1 cellular context compared by ENCODE assay signal in the genomic region with DNA sequence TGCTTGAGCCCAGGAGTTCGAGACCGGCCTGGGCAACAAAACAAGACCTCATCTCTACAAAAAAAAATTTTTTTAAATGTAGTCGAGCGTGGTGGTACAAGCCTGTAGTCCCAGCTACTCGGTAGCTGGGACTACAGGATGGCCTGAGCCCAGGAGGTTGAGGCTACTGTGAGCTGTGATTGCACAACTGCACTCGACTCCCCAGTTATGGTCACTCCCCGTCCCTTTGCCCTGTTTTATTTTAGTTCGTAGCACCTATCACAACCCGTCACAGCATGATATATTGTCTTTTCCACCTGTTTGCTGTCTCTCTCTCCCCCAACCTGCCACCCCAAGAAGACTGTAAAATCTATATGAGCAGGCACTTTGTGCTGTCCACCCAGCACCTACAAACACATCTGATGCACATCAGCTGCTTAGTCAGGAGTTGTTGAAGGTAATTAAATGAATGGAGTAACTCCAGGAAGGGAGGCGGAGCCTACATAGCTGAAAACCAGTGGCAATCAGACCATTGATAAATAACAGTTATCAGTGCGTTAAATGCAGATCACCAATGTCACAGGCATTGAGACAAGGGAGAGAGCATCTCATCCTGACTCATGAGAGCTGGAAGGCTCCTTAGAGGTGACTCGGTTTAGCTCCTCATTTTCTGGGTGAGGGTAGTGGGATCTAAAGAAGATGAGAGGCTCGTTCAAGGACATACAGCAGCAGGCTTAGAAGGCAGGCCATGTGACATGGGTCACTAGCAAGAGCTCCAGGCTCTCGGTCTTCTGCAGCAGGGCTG.
TF ChIP-seq lines count a peak whose summit lies in the region.

No MANE protein-coding gene starts in this region.

TF ChIP-seq in WTC11, 78 proteins besides CTCF, POLR2A, EP300 and RAD21 (continued from another document):
- TF ChIP-seq, protein P1, sequence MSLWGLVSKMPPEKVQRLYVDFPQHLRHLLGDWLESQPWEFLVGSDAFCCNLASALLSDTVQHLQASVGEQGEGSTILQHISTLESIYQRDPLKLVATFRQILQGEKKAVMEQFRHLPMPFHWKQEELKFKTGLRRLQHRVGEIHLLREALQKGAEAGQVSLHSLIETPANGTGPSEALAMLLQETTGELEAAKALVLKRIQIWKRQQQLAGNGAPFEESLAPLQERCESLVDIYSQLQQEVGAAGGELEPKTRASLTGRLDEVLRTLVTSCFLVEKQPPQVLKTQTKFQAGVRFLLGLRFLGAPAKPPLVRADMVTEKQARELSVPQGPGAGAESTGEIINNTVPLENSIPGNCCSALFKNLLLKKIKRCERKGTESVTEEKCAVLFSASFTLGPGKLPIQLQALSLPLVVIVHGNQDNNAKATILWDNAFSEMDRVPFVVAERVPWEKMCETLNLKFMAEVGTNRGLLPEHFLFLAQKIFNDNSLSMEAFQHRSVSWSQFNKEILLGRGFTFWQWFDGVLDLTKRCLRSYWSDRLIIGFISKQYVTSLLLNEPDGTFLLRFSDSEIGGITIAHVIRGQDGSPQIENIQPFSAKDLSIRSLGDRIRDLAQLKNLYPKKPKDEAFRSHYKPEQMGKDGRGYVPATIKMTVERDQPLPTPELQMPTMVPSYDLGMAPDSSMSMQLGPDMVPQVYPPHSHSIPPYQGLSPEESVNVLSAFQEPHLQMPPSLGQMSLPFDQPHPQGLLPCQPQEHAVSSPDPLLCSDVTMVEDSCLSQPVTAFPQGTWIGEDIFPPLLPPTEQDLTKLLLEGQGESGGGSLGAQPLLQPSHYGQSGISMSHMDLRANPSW (CRISPR knock-in tag; conservative IDR thresholded peaks at IDR 0.05; ENCODE audit: low read depth), result no peak
- TF ChIP-seq, protein P2, sequence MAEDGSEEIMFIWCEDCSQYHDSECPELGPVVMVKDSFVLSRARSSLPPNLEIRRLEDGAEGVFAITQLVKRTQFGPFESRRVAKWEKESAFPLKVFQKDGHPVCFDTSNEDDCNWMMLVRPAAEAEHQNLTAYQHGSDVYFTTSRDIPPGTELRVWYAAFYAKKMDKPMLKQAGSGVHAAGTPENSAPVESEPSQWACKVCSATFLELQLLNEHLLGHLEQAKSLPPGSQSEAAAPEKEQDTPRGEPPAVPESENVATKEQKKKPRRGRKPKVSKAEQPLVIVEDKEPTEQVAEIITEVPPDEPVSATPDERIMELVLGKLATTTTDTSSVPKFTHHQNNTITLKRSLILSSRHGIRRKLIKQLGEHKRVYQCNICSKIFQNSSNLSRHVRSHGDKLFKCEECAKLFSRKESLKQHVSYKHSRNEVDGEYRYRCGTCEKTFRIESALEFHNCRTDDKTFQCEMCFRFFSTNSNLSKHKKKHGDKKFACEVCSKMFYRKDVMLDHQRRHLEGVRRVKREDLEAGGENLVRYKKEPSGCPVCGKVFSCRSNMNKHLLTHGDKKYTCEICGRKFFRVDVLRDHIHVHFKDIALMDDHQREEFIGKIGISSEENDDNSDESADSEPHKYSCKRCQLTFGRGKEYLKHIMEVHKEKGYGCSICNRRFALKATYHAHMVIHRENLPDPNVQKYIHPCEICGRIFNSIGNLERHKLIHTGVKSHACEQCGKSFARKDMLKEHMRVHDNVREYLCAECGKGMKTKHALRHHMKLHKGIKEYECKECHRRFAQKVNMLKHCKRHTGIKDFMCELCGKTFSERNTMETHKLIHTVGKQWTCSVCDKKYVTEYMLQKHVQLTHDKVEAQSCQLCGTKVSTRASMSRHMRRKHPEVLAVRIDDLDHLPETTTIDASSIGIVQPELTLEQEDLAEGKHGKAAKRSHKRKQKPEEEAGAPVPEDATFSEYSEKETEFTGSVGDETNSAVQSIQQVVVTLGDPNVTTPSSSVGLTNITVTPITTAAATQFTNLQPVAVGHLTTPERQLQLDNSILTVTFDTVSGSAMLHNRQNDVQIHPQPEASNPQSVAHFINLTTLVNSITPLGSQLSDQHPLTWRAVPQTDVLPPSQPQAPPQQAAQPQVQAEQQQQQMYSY (CRISPR knock-in tag; IDR thresholded peaks at IDR 0.05), result no peak
- TF ChIP-seq MYBL2 (CRISPR knock-in tag; IDR thresholded peaks at IDR 0.05), result no peak
- TF ChIP-seq, protein P3, sequence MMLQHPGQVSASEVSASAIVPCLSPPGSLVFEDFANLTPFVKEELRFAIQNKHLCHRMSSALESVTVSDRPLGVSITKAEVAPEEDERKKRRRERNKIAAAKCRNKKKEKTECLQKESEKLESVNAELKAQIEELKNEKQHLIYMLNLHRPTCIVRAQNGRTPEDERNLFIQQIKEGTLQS (CRISPR knock-in tag; conservative IDR thresholded peaks at IDR 0.05), result no peak
